Comparison of ENCODE assay signal across 1 cellular context in the genomic region with DNA sequence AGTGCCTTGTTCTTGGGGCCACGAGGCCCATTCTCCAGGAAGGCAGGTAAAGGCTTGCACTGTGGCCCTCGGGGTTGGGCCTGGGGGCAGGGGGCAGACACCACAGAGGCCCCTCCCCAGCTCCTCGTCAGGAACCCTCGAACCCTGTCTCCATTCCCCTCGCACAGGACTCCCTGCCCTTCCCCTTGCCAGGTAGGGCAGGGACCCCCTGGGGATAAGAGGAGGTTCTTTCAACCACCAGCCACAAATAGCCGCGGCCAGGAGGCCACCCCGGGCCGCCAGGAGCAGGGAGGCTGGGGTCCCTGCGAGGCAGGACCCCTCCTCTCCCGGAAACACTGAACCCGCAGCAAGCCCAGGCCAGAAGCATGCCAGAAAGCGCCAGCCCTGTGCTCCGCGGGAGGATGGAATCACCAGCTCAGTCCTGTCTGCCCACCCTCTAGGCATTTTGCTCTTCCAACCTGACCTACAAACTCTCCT.
TF ChIP-seq lines count a peak whose summit lies in the region.

No MANE protein-coding gene starts in this region.

TF ChIP-seq in endothelial cell of umbilical vein, 7 proteins besides CTCF, POLR2A, EP300 and RAD21:
- TF ChIP-seq JUN (IDR thresholded peaks at IDR 0.05; ENCODE audit: borderline replicate concordance, insufficient read depth, insufficient read length, low read depth) (no peak), MYC (IDR thresholded peaks at IDR 0.05; ENCODE audit: low read depth, low read length) (no peak), EZH2 (IDR thresholded peaks at IDR 0.05; ENCODE audit: borderline replicate concordance, low read depth, low read length, severe bottlenecking) (no peak), GATA2 (IDR thresholded peaks at IDR 0.05; ENCODE audit: insufficient read depth, insufficient read length, low read depth, low read length) (no peak), POLR2AphosphoS5 (IDR thresholded peaks at IDR 0.05; ENCODE audit: insufficient read depth, low read depth, low read length) (no peak), FOS (IDR thresholded peaks at IDR 0.05; ENCODE audit: borderline replicate concordance, insufficient read depth, low read length) (no peak)
- TF ChIP-seq, protein P1, sequence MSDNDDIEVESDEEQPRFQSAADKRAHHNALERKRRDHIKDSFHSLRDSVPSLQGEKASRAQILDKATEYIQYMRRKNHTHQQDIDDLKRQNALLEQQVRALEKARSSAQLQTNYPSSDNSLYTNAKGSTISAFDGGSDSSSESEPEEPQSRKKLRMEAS (IDR thresholded peaks at IDR 0.05; ENCODE audit: insufficient read depth, insufficient read length), result no peak
